In the genomic region with DNA sequence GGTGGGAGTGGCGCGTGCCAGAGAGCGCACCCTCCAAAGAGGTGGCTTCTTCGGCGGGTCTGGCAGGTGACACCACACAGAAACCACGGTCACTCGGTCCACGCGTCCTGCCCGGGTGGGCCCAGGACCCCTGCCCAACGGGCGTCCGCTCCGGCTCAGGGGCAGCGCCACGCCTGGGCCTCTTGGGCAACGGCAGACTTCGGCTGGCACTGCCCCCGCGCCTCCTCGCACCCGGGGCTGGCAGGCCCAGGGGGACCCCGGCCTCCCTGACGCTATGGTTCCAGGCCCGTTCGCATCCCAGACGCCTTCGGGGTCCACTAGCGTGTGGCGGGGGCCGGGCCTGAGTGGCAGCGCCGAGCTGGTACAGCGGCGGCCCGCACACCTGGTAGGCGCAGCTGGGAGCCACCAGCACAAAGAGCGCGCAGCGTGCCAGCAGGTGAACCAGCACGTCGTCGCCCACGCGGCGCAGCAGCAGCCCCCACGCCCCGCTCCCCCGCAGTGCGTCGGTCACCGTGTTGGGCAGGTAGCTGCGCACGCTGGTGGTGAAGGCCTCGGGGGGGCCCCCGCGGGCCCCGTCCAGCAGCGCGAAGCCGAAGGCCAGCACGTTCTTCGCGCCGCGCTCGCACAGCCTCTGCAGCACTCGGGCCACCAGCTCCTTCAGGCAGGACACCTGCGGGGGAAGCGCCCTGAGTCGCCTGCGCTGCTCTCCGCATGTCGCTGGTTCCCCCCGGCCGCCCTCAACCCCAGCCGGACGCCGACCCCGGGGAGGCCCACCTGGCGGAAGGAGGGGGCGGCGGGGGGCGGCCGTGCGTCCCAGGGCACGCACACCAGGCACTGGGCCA, we compare ENCODE assay signal across 10 cellular contexts.
DNase-seq lines count a peak whose midpoint lies in the region; ATAC-seq lines count a peak whose summit lies in the region.
"Had no signal": no experiment of that assay in that cellular context is flagged by ENCODE, and none has a peak within 500 bp of the region (broad histone marks: within the 10 kb centered on the region; RNA-seq: fewer than 3 reads in every experiment).

No MANE protein-coding gene starts in this region.

- ATAC-seq in HG02840 (IDR thresholded peaks at IDR 0.05; ENCODE audit: low FRiP score, unreplicated experiment): no peak

- H3K9me3 ChIP-seq in SK-N-MC (ENCODE audit: low read depth, low read length): no peaks in the 10 kb centered on the region
- H3K9me3 ChIP-seq: tibial artery had no signal

- H3K27ac ChIP-seq in SK-N-MC (no peak overlapping the region), substantia nigra (ENCODE audit: low read depth, low read length, poor library complexity, severe bottlenecking) (no peak overlapping the region)
- H3K27ac ChIP-seq: tibial artery had no signal

- in situ Hi-C loops in ACHN (cut with HindIII; ENCODE audit: low pct_ligation_motif_present, low pct_unique_long_range_greater_than_20kb, low sequenced_read_pairs): no loop called here

- no peaks in the 10 kb centered on the region for H3K36me3 ChIP-seq in SK-N-MC (ENCODE audit: insufficient read depth, low read length)
- H3K36me3 ChIP-seq: tibial artery had no signal

- H3K9ac ChIP-seq in SK-N-MC (ENCODE audit: insufficient read length): no peak overlapping the region

- peak; percentile 22 for DNase-seq in 8988T
- DNase-seq in ELF-1 (ENCODE audit: low read depth, low spot score): peak; percentile 43
- no peak for DNase-seq in SK-N-MC (ENCODE audit: low read depth, low spot score)
- DNase-seq in left kidney (ENCODE audit: low read depth, low spot score): peak; percentile 72
- DNase-seq in hippocampal formation (lab: John Stamatoyannopoulos, UW): no peak
- DNase-seq in substantia nigra (lab: John Stamatoyannopoulos, UW): no peak
- no peak for DNase-seq in ACHN
- DNase-seq: cerebellar nuclear complex had no signal

- peak overlapping the region; percentile 54 for H3K4me3 ChIP-seq in SK-N-MC
- H3K4me3 ChIP-seq: tibial artery had no signal

Comparison
In these comparisons a context has a peak if more than half of its experiments do, and no peak if none do; other contexts are left out.
1. DNase-seq: peak in 8988T (single experiment), ELF-1 (single experiment) and left kidney (single experiment); none in SK-N-MC (single experiment), hippocampal formation (0 of 2), substantia nigra (0 of 49) and ACHN (single experiment).